26 cellular contexts compared by ENCODE assay signal in the genomic region with DNA sequence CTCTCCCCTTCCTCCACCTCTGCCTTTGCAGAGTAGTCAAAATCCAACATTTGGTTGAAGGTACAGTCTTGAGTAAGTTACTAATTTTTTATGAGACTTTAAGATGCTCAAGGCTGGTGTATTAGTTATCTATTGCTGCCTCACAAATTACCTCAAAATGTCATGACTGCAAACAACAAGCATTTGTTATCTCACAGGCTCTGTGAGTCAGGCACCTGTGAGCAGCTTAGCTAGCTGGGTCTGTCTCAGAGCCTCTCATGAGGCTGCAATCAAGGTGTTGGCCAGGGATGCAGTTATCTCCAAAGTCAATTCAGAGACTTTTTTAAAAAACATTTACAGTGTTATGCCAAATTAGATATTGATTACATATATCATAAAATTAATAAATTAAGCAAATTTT.
"Had no signal": no experiment of that assay in that cellular context is flagged by ENCODE, and none has a peak within 500 bp of the region (broad histone marks: within the 10 kb centered on the region; RNA-seq: fewer than 3 reads in every experiment).

No MANE protein-coding gene starts in this region.

- H3K27ac ChIP-seq: body of pancreas, gastrocnemius medialis, testis, vagina, VCaP had no signal

- H3K4me1 Mint-ChIP-seq: activated CD4-positive, alpha-beta T cell treated with anti-CD3 and anti-CD28 coated beads, Interleukin-2, amount 10 ng/mL, durations not matched to agents 24 days and 14 days; activated naive CD8-positive, alpha-beta T cell treated with anti-CD3 and anti-CD28 coated beads, Interleukin-2, amount 50 U/mL, for 24 hours; naive B cell had no signal

- H3K27me3 ChIP-seq: body of pancreas, gastrocnemius medialis, testis, vagina had no signal

- H3K4me3 Mint-ChIP-seq: activated CD4-positive, alpha-beta T cell treated with anti-CD3 and anti-CD28 coated beads, Interleukin-2, amount 10 ng/mL, durations not matched to agents 24 days and 14 days; activated CD8-positive, alpha-beta T cell treated with anti-CD3 and anti-CD28 coated beads, Interleukin-2, amount 10 ng/mL, durations not matched to agents 7 days and 5 days; activated naive CD8-positive, alpha-beta T cell treated with anti-CD3 and anti-CD28 coated beads, Interleukin-2, amount 50 U/mL, for 24 hours; activated T-helper 1 cell treated with anti-CD3 and anti-CD28 coated beads, Interleukin-12 subunit alpha, Interleukin-12 subunit beta, Interleukin-2, Interleukin-4 antibody, amounts not matched to agents 30 ng/mL and 10 ng/mL and 1 ng/mL, durations not matched to agents 14 hours and 24 hours and 36 hours; naive B cell had no signal

- H3K4me1 ChIP-seq: body of pancreas, gastrocnemius medialis, testis, vagina had no signal

- H3K36me3 ChIP-seq: gastrocnemius medialis, vagina had no signal

- H3K27ac Mint-ChIP-seq: activated CD4-positive, alpha-beta T cell treated with anti-CD3 and anti-CD28 coated beads, Interleukin-2, amount 10 ng/mL, durations not matched to agents 24 days and 14 days; activated CD8-positive, alpha-beta T cell treated with anti-CD3 and anti-CD28 coated beads, Interleukin-2, amount 10 ng/mL, durations not matched to agents 7 days and 5 days; activated naive CD8-positive, alpha-beta T cell treated with anti-CD3 and anti-CD28 coated beads, Interleukin-2, amount 50 U/mL, for 24 hours; activated T-helper 1 cell treated with anti-CD3 and anti-CD28 coated beads, Interleukin-12 subunit alpha, Interleukin-12 subunit beta, Interleukin-2, Interleukin-4 antibody, amounts not matched to agents 30 ng/mL and 10 ng/mL and 1 ng/mL, durations not matched to agents 14 hours and 24 hours and 36 hours; naive B cell had no signal

- DNase-seq: activated CD4-positive, alpha-beta T cell treated with anti-CD3 and anti-CD28 coated beads, Interleukin-2, amount 10 ng/mL, durations not matched to agents 24 days and 14 days; activated CD8-positive, alpha-beta T cell treated with anti-CD3 and anti-CD28 coated beads, Interleukin-2, amount 10 ng/mL, durations not matched to agents 7 days and 5 days; activated gamma-delta T cell; activated naive CD4-positive, alpha-beta T cell treated with anti-CD3 and anti-CD28 coated beads, Interleukin-2, amount 50 U/mL, for 16 hours; activated naive CD8-positive, alpha-beta T cell treated with anti-CD3 and anti-CD28 coated beads, Interleukin-2, amount 50 U/mL, for 24 hours; anterior cingulate cortex; body of pancreas; caudate nucleus; dermis blood vessel endothelial cell; effector CD8-positive, alpha-beta T cell; gastrocnemius medialis; head of caudate nucleus; left colon; mesenchymal stem cell; naive B cell; posterior cingulate gyrus; stimulated activated CD4-positive, alpha-beta T cell treated with anti-CD3 and anti-CD28 coated beads, Interleukin-4, amount 100 ng/mL, for 1 hour; stimulated activated naive CD4-positive, alpha-beta T cell; testis; trophoblast cell had no signal

- H3K4me3 ChIP-seq: body of pancreas, gastrocnemius medialis, testis, vagina had no signal

- H3K9me3 ChIP-seq: body of pancreas, gastrocnemius medialis, testis, vagina had no signal

- H3K36me3 Mint-ChIP-seq: naive B cell had no signal

- H3K27me3 Mint-ChIP-seq: activated CD4-positive, alpha-beta T cell treated with anti-CD3 and anti-CD28 coated beads, Interleukin-2, amount 10 ng/mL, durations not matched to agents 24 days and 14 days; naive B cell had no signal

- ATAC-seq: activated CD4-positive, CD25-positive, alpha-beta regulatory T cell treated with anti-CD3 and anti-CD28 coated beads, Interleukin-2, amount 50 U/mL, for 24 hours; activated CD8-positive, alpha-beta T cell treated with anti-CD3 and anti-CD28 coated beads, Interleukin-2, amount 10 ng/mL, durations not matched to agents 7 days and 5 days; activated naive CD8-positive, alpha-beta T cell treated with anti-CD3 and anti-CD28 coated beads, Interleukin-2, amount 50 U/mL, for 24 hours; body of pancreas; esophagus mucosa; gastrocnemius medialis; left colon; sciatic nerve had no signal

- H3K9me3 Mint-ChIP-seq: activated CD4-positive, alpha-beta T cell treated with anti-CD3 and anti-CD28 coated beads, Interleukin-2, amount 10 ng/mL, durations not matched to agents 24 days and 14 days; activated naive CD8-positive, alpha-beta T cell treated with anti-CD3 and anti-CD28 coated beads, Interleukin-2, amount 50 U/mL, for 24 hours; activated T-helper 1 cell treated with anti-CD3 and anti-CD28 coated beads, Interleukin-12 subunit alpha, Interleukin-12 subunit beta, Interleukin-2, Interleukin-4 antibody, amounts not matched to agents 30 ng/mL and 10 ng/mL and 1 ng/mL, durations not matched to agents 14 hours and 24 hours and 36 hours; naive B cell had no signal
